Comparison of ENCODE assay signal across 18 cellular contexts in genomic region chr6:15864033-15864707, GRCh38.
"Had no signal": no experiment of that assay in that cellular context is flagged by ENCODE, and none has a peak within 500 bp of the region (broad histone marks: within the 10 kb centered on the region; RNA-seq: fewer than 3 reads in every experiment).

No MANE protein-coding gene starts in this region.

- H3K36me3 ChIP-seq: colonic mucosa, esophagus muscularis mucosa, pancreas, upper lobe of left lung had no signal

- H3K27me3 ChIP-seq: colonic mucosa, dorsolateral prefrontal cortex, esophagus muscularis mucosa, pancreas, upper lobe of left lung had no signal

- H3K27ac Mint-ChIP-seq: activated CD4-positive, alpha-beta T cell treated with anti-CD3 and anti-CD28 coated beads, Interleukin-2, amount 10 ng/mL, durations not matched to agents 24 days and 14 days; activated naive CD4-positive, alpha-beta T cell treated with anti-CD3 and anti-CD28 coated beads, Interleukin-2, amount 50 U/mL, for 72 hours; effector memory CD8-positive, alpha-beta T cell; nephron progenitor cell had no signal

- H3K4me1 ChIP-seq: colonic mucosa, esophagus muscularis mucosa, pancreas, upper lobe of left lung had no signal

- H3K4me3 ChIP-seq: colonic mucosa, dorsolateral prefrontal cortex, esophagus muscularis mucosa, pancreas, upper lobe of left lung had no signal

- ATAC-seq: activated CD4-positive, CD25-positive, alpha-beta regulatory T cell treated with anti-CD3 and anti-CD28 coated beads, Interleukin-2, amount 50 U/mL, for 24 hours; activated naive CD4-positive, alpha-beta T cell treated with anti-CD3 and anti-CD28 coated beads, Interleukin-2, amount 50 U/mL, for 72 hours; effector memory CD8-positive, alpha-beta T cell; pancreas; SK-N-SH treated with all-trans-retinoic acid at 6 μM for 48 hours; stimulated activated naive CD8-positive, alpha-beta T cell treated with anti-CD3 and anti-CD28 coated beads, Interleukin-15, Interleukin-2, amounts not matched to agents 100 U/mL and 50 U/mL, for 24 hours had no signal

- H3K4me3 Mint-ChIP-seq: activated CD4-positive, alpha-beta T cell treated with anti-CD3 and anti-CD28 coated beads, Interleukin-2, amount 10 ng/mL, durations not matched to agents 24 days and 14 days; effector memory CD8-positive, alpha-beta T cell; nephron progenitor cell had no signal

- H3K4me1 Mint-ChIP-seq: activated CD4-positive, alpha-beta T cell treated with anti-CD3 and anti-CD28 coated beads, Interleukin-2, amount 10 ng/mL, durations not matched to agents 24 days and 14 days; nephron progenitor cell had no signal

- H3K9me3 ChIP-seq: colonic mucosa, esophagus muscularis mucosa, pancreas, upper lobe of left lung had no signal

- H3K27ac ChIP-seq: colonic mucosa, dorsolateral prefrontal cortex, esophagus muscularis mucosa, pancreas, upper lobe of left lung, VCaP had no signal

- DNase-seq: activated CD4-positive, alpha-beta T cell treated with anti-CD3 and anti-CD28 coated beads, Interleukin-2, amount 10 ng/mL, durations not matched to agents 24 days and 14 days; activated T-cell treated with anti-CD3 and anti-CD28 coated beads, Interleukin-2, amount 50 U/mL, for 1 hour; amygdala; colonic mucosa; dorsolateral prefrontal cortex; effector memory CD8-positive, alpha-beta T cell; kidney; midbrain; nephron progenitor cell; pancreas; stimulated activated CD4-positive, alpha-beta T cell treated with anti-CD3 and anti-CD28 coated beads, Interleukin-4, amount 100 ng/mL, for 4 hours; stimulated activated naive CD8-positive, alpha-beta T cell treated with anti-CD3 and anti-CD28 coated beads, Interleukin-15, Interleukin-2, amounts not matched to agents 100 U/mL and 50 U/mL, for 24 hours; upper lobe of left lung had no signal

- H3K9me3 Mint-ChIP-seq: effector memory CD8-positive, alpha-beta T cell; nephron progenitor cell had no signal
